In the genomic region with DNA sequence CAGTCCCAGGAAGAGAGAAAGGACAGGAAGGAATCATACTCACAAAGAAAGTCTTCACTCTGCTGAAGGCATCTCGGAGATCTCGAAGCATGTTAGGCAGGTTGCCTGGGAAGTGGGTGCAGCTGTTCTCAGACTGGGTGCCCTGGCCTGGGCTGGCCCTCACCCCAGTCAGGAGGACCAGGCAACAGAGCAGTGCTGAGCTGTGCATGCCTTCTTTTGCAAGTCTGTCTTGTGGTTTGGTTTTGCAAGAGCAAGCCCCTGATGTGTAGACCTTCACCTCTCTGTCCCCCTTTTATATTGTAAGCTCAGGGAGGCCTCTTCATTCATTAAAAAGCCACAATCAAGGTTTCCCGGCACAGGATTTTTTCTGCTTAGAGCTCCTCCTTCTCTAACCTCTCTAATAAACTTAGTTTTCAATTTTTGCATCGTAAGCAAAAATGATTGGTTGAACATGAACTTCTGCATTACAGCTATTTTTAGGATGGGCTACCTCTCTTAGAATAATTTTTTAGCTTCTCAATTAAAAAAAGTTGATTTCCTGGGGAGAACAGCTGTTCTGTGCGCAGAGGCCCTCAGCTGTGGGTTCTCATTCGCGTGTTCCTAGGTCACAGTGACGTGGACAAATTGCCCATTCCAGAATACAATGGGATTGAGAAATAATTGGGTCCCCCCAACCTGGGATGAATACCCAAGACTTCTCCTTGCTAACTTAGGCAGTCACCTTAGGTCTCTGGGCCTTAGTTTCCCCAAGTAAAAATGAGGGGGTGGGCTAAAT, we compare ENCODE assay signal across 2 cellular contexts.
TF ChIP-seq lines count a peak whose summit lies in the region.

TSS of gene IL10 (minus strand) at position 267 of the 775 bp plus-strand sequence. CDS start at position 208, 59 bp downstream.

TF ChIP-seq in GM23338, 12 proteins besides CTCF, POLR2A, EP300 and RAD21 (continues in another document):
- no peak for TF ChIP-seq REST (IDR thresholded peaks at IDR 0.05; ENCODE audit: unreplicated experiment)
- TF ChIP-seq ZNF331 (CRISPR knock-in tag; IDR thresholded peaks at IDR 0.05; ENCODE audit: low read depth), result no peak
- no peak for TF ChIP-seq CREB1 (CRISPR knock-in tag; IDR thresholded peaks at IDR 0.05; ENCODE audit: low read depth)
- TF ChIP-seq EZH2phosphoT487 (IDR thresholded peaks at IDR 0.05; ENCODE audit: unreplicated experiment), result no peak
- TF ChIP-seq POLR2AphosphoS5 (IDR thresholded peaks at IDR 0.05; ENCODE audit: low read depth), result no peak
- no peak for TF ChIP-seq NANOG (IDR thresholded peaks at IDR 0.05; ENCODE audit: borderline replicate concordance)
- no peak for TF ChIP-seq STAT1 (IDR thresholded peaks at IDR 0.05; ENCODE audit: unreplicated experiment)
- TF ChIP-seq ETS1 (IDR thresholded peaks at IDR 0.05), result no peak
- no peak for TF ChIP-seq EZH2 (IDR thresholded peaks at IDR 0.05; ENCODE audit: low read depth, unreplicated experiment)
- no peak for TF ChIP-seq ZNF114 (CRISPR knock-in tag; IDR thresholded peaks at IDR 0.05)

TF ChIP-seq in K562, 482 proteins besides CTCF, POLR2A, EP300 and RAD21:
- TF ChIP-seq MAFK (IDR thresholded peaks at IDR 0.05; ENCODE audit: low read length) (peak; percentile 97), MAFG (tag; conservative IDR thresholded peaks at IDR 0.05) (peak; percentile 94), SETDB1 (IDR thresholded peaks at IDR 0.05; ENCODE audit: low read length) (no peak), CBX5 (IDR thresholded peaks at IDR 0.05; ENCODE audit: borderline replicate concordance, low read depth) (no peak), SOX6 (IDR thresholded peaks at IDR 0.05) (no peak), FOXP4 (CRISPR knock-in tag; IDR thresholded peaks at IDR 0.05; ENCODE audit: borderline replicate concordance) (no peak), ZNF316 (IDR thresholded peaks at IDR 0.05) (peak; percentile 96), ZNF551 (CRISPR knock-in tag; IDR thresholded peaks at IDR 0.05) (no peak), MAFF (IDR thresholded peaks at IDR 0.05; ENCODE audit: low read length) (peak; percentile 96), TCF7 (IDR thresholded peaks at IDR 0.05; ENCODE audit: borderline replicate concordance) (no peak), LCOR (CRISPR knock-in tag; IDR thresholded peaks at IDR 0.05) (no peak), C11orf30 (IDR thresholded peaks at IDR 0.05; ENCODE audit: low read depth) (peak; percentile 92), MCM2 (IDR thresholded peaks at IDR 0.05; ENCODE audit: low read depth) (no peak), ZKSCAN3 (CRISPR knock-in tag; IDR thresholded peaks at IDR 0.05) (no peak), HDAC3 (IDR thresholded peaks at IDR 0.05; ENCODE audit: borderline replicate concordance, partially characterized antibody) (no peak), USF2 (CRISPR knock-in tag; IDR thresholded peaks at IDR 0.05) (no peak), RUNX1 (IDR thresholded peaks at IDR 0.05; ENCODE audit: low read depth) (no peak)
- TF ChIP-seq, protein P1, sequence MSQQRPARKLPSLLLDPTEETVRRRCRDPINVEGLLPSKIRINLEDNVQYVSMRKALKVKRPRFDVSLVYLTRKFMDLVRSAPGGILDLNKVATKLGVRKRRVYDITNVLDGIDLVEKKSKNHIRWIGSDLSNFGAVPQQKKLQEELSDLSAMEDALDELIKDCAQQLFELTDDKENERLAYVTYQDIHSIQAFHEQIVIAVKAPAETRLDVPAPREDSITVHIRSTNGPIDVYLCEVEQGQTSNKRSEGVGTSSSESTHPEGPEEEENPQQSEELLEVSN (IDR thresholded peaks at IDR 0.05; ENCODE audit: borderline replicate concordance in 1 of 2, extremely low read depth in 1 of 2, insufficient read depth in 1 of 2, insufficient read length in 1 of 2, low read depth in 1 of 2, low read length in 1 of 2, poor library complexity in 1 of 2, severe bottlenecking in 1 of 2), result no peak
- TF ChIP-seq, protein P2, sequence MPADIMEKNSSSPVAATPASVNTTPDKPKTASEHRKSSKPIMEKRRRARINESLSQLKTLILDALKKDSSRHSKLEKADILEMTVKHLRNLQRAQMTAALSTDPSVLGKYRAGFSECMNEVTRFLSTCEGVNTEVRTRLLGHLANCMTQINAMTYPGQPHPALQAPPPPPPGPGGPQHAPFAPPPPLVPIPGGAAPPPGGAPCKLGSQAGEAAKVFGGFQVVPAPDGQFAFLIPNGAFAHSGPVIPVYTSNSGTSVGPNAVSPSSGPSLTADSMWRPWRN (IDR thresholded peaks at IDR 0.05; ENCODE audit: low read depth), result no peak
- TF ChIP-seq, protein P3, sequence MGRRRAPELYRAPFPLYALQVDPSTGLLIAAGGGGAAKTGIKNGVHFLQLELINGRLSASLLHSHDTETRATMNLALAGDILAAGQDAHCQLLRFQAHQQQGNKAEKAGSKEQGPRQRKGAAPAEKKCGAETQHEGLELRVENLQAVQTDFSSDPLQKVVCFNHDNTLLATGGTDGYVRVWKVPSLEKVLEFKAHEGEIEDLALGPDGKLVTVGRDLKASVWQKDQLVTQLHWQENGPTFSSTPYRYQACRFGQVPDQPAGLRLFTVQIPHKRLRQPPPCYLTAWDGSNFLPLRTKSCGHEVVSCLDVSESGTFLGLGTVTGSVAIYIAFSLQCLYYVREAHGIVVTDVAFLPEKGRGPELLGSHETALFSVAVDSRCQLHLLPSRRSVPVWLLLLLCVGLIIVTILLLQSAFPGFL (CRISPR knock-in tag; IDR thresholded peaks at IDR 0.05), result no peak
- TF ChIP-seq, protein P4, sequence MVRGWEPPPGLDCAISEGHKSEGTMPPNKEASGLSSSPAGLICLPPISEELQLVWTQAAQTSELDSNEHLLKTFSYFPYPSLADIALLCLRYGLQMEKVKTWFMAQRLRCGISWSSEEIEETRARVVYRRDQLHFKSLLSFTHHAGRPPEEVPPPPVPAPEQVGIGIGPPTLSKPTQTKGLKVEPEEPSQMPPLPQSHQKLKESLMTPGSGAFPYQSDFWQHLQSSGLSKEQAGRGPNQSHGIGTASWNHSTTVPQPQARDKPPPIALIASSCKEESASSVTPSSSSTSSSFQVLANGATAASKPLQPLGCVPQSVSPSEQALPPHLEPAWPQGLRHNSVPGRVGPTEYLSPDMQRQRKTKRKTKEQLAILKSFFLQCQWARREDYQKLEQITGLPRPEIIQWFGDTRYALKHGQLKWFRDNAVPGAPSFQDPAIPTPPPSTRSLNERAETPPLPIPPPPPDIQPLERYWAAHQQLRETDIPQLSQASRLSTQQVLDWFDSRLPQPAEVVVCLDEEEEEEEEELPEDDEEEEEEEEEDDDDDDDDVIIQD (CRISPR knock-in tag; IDR thresholded peaks at IDR 0.05), result no peak
